Comparison of ENCODE assay signal across 23 cellular contexts in the genomic region with DNA sequence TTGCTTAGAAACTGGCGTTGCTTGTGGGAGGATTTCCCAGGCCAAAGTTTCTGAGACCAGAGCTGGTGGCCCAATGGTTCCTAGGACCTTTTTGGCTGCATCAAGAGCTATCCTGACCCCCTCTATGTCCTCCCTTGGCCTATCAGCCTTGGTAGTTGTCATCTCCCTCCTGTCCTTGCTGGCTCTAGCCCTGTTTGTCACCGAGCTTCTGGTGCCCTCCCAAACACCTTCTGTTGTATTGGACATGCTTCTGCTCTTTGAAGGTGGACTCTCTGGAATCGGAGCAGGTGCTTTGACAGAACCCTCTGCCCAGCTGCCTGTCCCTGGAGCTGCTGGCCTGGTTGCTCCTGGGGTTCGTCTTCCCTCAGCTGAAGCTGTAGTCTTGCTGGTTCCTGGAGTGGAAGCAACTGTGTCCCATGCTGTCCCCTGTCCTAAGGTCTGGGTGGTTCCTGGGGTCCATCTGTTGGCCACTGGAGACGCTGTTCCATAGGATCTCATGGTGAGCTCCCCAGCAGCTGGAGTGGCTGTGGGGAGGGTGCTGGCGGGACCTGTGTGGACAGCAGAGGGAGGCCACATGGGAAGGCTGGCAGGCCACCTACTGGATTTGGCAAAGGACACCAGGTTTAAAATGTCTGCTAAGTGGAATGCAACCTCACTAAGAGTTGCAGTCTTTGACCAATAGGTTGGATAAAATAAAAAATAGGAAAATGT. TPM values are rescaled to one million over a fixed set of nuclear protein-coding genes. Genes with fewer than 3 reads are reported as not detected.
DNase-seq lines count a peak whose midpoint lies in the region; ATAC-seq and TF ChIP-seq lines count a peak whose summit lies in the region.
"Had no signal": no experiment of that assay in that cellular context is flagged by ENCODE, and none has a peak within 500 bp of the region (broad histone marks: within the 10 kb centered on the region; RNA-seq: fewer than 3 reads in every experiment).

No MANE protein-coding gene starts in this region.

- ATAC-seq in SK-N-SH treated with all-trans-retinoic acid at 6 μM for 48 hours (peak; percentile 52), HG02970 (IDR thresholded peaks at IDR 0.05; ENCODE audit: low FRiP score, unreplicated experiment) (no peak), gastroesophageal sphincter (no peak)
- ATAC-seq: T-cell had no signal

- H3K4me1 ChIP-seq in BE2C (no peaks in the 10 kb centered on the region), stomach (peaks cover under 1 to 9% (median 6%) of the 10 kb centered on the region in 4 donors), gastroesophageal sphincter (no peaks in the 10 kb centered on the region)

- WGBS in stomach, 5 donors = 81 to 91% (median 85%) methylated on average over 5 to 6 of the region's 6 CpGs
- WGBS in gastroesophageal sphincter (ENCODE audit: low coverage in 1 of 2), 2 donors = 88% methylated on average over 3 of the region's 6 CpGs; no CpG with 5 or more reads in 1 of the 2 donors

- intact Hi-C loops in stomach (cut with DNase I; ENCODE audit: low total_unique reads) = no loop called here

- no peak for TF ChIP-seq EP300 in stomach (IDR thresholded peaks at IDR 0.05)
- no peak for TF ChIP-seq EP300 in gastroesophageal sphincter (IDR thresholded peaks at IDR 0.05)

- DNase-seq in BE2C (peak; percentile 12), H4 (ENCODE audit: low spot score) (peak; percentile 17), mesenteric fat pad (ENCODE audit: low spot score) (peak; percentile 76), stomach (no peak)
- DNase-seq: CD4-positive, CD25-positive, alpha-beta regulatory T cell; COR-L47; DMS 273 treated with DMSO at 0.1 percent for 48 hours; GF-D8; Kasumi-1; MM.1S; NCI-H1092 treated with DMSO at 0.1 percent for 48 hours; NCI-H146; NCI-H2029 treated with DMSO at 0.1 percent for 48 hours; NCI-H446 treated with DMSO at 0.1 percent for 48 hours; NCI-H69; Right ventricle myocardium superior; T-cell had no signal

- H3K9me3 ChIP-seq in BE2C (no peaks in the 10 kb centered on the region), stomach (no peaks in the 10 kb centered on the region), gastroesophageal sphincter (no peaks in the 10 kb centered on the region)

- TF ChIP-seq POLR2A in stomach (IDR thresholded peaks at IDR 0.05) = no peak
- TF ChIP-seq POLR2A in gastroesophageal sphincter (IDR thresholded peaks at IDR 0.05) = no peak

- H3K36me3 ChIP-seq in BE2C (no peaks in the 10 kb centered on the region), stomach (no peaks in the 10 kb centered on the region), gastroesophageal sphincter (no peaks in the 10 kb centered on the region)

- TF ChIP-seq CTCF in BE2C (IDR thresholded peaks at IDR 0.05; ENCODE audit: low read depth, low read length) (no peak), stomach (IDR thresholded peaks at IDR 0.05) (no peak), gastroesophageal sphincter (IDR thresholded peaks at IDR 0.05) (no peak)

- H3K4me3 ChIP-seq in BE2C (ENCODE audit: low read depth, low read length) (no peak overlapping the region), stomach (no peak overlapping the region), gastroesophageal sphincter (no peak overlapping the region)

- no peaks in the 10 kb centered on the region; the same call in 1 of the 2 replicates for H3K27me3 ChIP-seq in BE2C
- no peaks in the 10 kb centered on the region for H3K27me3 ChIP-seq in stomach
- H3K27me3 ChIP-seq in gastroesophageal sphincter = no peaks in the 10 kb centered on the region

- no peak overlapping the region for H3K27ac ChIP-seq in stomach
- no peak overlapping the region for H3K27ac ChIP-seq in gastroesophageal sphincter
- H3K27ac ChIP-seq: HL-60 had no signal

TF ChIP-seq in SK-N-SH treated with all-trans-retinoic acid at 6 μM for 48 hours, 23 proteins besides CTCF, POLR2A, EP300 and RAD21:
- TF ChIP-seq ESRRG (CRISPR knock-in tag; IDR thresholded peaks at IDR 0.05) (no peak), ZNF8 (CRISPR knock-in tag; IDR thresholded peaks at IDR 0.05) (no peak), ISL1 (CRISPR knock-in tag; IDR thresholded peaks at IDR 0.05) (no peak)
TF ChIP-seq in SK-N-SH treated with all-trans-retinoic acid at 6 μM for 48 hours: peak in this region for 0.

RNA-seq across cellular contexts. Expression of gene FCAMR, which starts 9.4 kb away (rescaled TPM):
- not detected for polyA plus RNA-seq in BE2C (2012; ENCODE audit: insufficient read depth, insufficient read length, low read depth)
- not detected in 2 replicates for total RNA-seq in H4 (2014; rRNA removed; shearing (Covaris generic))
- not detected for total RNA-seq in mesenteric fat pad
- total RNA-seq in stomach = under 1 TPM in 2 of 5 donors, not detected in 3; 0.37 to 0.58 TPM
- under 1 TPM in 1 of 3 donors, not detected in 2; 0.30 TPM for polyA plus RNA-seq in stomach
- total RNA-seq in gastroesophageal sphincter = under 1 TPM in 1 of 4 donors, not detected in 3; 0.39 TPM
- total RNA-seq: CD4-positive, CD25-positive, alpha-beta regulatory T cell; HT1080; Right ventricle myocardium superior; T-cell had no signal
- polyA plus RNA-seq: CD4-positive, CD25-positive, alpha-beta regulatory T cell; IgD-negative memory B cell had no signal

RNA-seq across cellular contexts. Expression of gene PIGR, which starts 14.6 kb away (rescaled TPM):
- polyA plus RNA-seq in BE2C (2012; ENCODE audit: insufficient read depth, insufficient read length, low read depth) = not detected
- total RNA-seq in H4 (2014; rRNA removed; shearing (Covaris generic)) = 0.02 TPM in 1 of 2 replicates, not detected in the other
- total RNA-seq in mesenteric fat pad (6.9 TPM), stomach (1,000 to 10,000 TPM in 2 of 5 donors, 100 to 1,000 TPM in 2, 10 to 100 TPM in 1; 72.7 to 3,112 (median 316) TPM), gastroesophageal sphincter (100 to 1,000 TPM in 1 of 4 donors, under 1 TPM in 3; 0.16 to 256 (median 0.35) TPM)
- polyA plus RNA-seq in stomach = 100 to 1,000 TPM in 2 of 3 donors, 1 to 10 TPM in 1; 6.3 to 176 (median 150) TPM
- total RNA-seq: CD4-positive, CD25-positive, alpha-beta regulatory T cell had no signal
- polyA plus RNA-seq: CD4-positive, CD25-positive, alpha-beta regulatory T cell had no signal

RNA-seq across cellular contexts. Expression of gene FCMR, which starts 39.1 kb away (rescaled TPM):
- 1.0 TPM for polyA plus RNA-seq in BE2C (2012; ENCODE audit: insufficient read depth, insufficient read length, low read depth)
- total RNA-seq in H4 (2014; rRNA removed; shearing (Covaris generic)) = 0.12 and 1.3 TPM in 2 replicates
- total RNA-seq in mesenteric fat pad (5.8 TPM), stomach (1 to 10 TPM in 3 of 5 donors, not detected in 2; 4.5 to 6.6 (median 5.2) TPM), gastroesophageal sphincter (1 to 10 TPM in 3 of 4 donors, not detected in 1; 1.0 to 4.1 (median 1.6) TPM)
- 1 to 10 TPM; 3.3 to 6.7 (median 3.7) TPM for polyA plus RNA-seq in stomach
- total RNA-seq: HT1080 had no signal
